7 cellular contexts compared by ENCODE assay signal in genomic region chr9:20537269-20537668, GRCh38.
"Had no signal": no experiment of that assay in that cellular context is flagged by ENCODE, and none has a peak within 500 bp of the region (broad histone marks: within the 10 kb centered on the region; RNA-seq: fewer than 3 reads in every experiment).

No MANE protein-coding gene starts in this region.

- FAIRE-seq: HepG2, HTR-8/SVneo, K562 had no signal

- DNase-seq: IMR-90, KBM-7, KG1 had no signal

- ATAC-seq: HepG2, K562 had no signal

- H3K4me3 ChIP-seq: K562 had no signal

- H3K27ac ChIP-seq: HL-60 had no signal
